15 cellular contexts compared by ENCODE assay signal in the genomic region with DNA sequence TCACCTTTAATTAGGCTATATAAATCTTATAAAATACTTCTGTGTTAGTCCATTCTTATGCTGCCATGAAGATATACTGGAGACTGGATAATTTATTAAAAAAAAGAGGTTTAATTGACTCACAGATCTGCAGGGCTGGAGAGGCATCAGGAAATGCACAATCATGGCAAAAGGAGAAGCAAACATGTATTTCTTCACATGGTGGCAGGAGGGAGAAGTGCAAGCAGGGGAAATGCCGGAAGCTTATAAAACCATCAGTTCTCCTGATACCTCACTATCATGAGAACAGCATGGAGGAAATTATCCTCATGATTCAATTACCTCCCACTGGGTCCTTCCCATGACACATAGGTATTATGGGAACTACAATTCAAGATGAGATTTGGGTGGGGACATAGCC.
DNase-seq lines count a peak whose midpoint lies in the region; TF ChIP-seq lines count a peak whose summit lies in the region.
"Had no signal": no experiment of that assay in that cellular context is flagged by ENCODE, and none has a peak within 500 bp of the region (broad histone marks: within the 10 kb centered on the region; RNA-seq: fewer than 3 reads in every experiment).

No MANE protein-coding gene starts in this region.

- peak; percentile 15 for DNase-seq in NCI-H82 (lab: John Stamatoyannopoulos, UW)
- DNase-seq in NCI-H82 treated with DMSO at 0.1 percent for 48 hours (lab: John Stamatoyannopoulos, UW; ENCODE audit: unreplicated experiment): no peak
- peak; percentile 24 to 87 for DNase-seq in HL-60 (ENCODE audit: low read depth in 1 of 2, low spot score in 1 of 2)
- peak; percentile 51 for DNase-seq in NCI-H69 (lab: John Stamatoyannopoulos, UW)
- no peak for DNase-seq in type B pancreatic cell (ENCODE audit: extremely low spot score, unreplicated experiment)
- DNase-seq in stimulated activated CD4-positive, alpha-beta T cell treated with anti-CD3 and anti-CD28 coated beads, Interleukin-4, amount 100 ng/mL, for 24 hours: no peak
- no peak for DNase-seq in dedifferentiated amniotic fluid mesenchymal stem cell (ENCODE audit: extremely low spot score)
- no peak for DNase-seq in DMS 273 treated with DMSO at 0.1 percent for 48 hours (lab: John Stamatoyannopoulos, UW)
- DNase-seq: Caco-2; CD8-positive, alpha-beta memory T cell; DMS79 treated with DMSO at 0.1 percent for 48 hours; EL; GOT3; H9 had no signal

- TF ChIP-seq CTCF in HL-60 (IDR thresholded peaks at IDR 0.05; ENCODE audit: insufficient read depth, low read length) (peak; percentile 8), type B pancreatic cell (conservative IDR thresholded peaks at IDR 0.05) (peak; percentile 34)

- H3K27ac Mint-ChIP-seq in type B pancreatic cell: no peak overlapping the region
- H3K27ac Mint-ChIP-seq: CD14-positive monocyte; CD8-positive, alpha-beta memory T cell; H9 had no signal

- peaks cover 13% of the 10 kb centered on the region for H3K4me1 Mint-ChIP-seq in type B pancreatic cell (ENCODE audit: unreplicated experiment)
- H3K4me1 Mint-ChIP-seq: CD14-positive monocyte; CD8-positive, alpha-beta memory T cell had no signal

- H3K4me3 Mint-ChIP-seq in type B pancreatic cell: no peak overlapping the region
- H3K4me3 Mint-ChIP-seq: CD14-positive monocyte; CD8-positive, alpha-beta memory T cell; H9 had no signal

- H3K27me3 Mint-ChIP-seq in type B pancreatic cell: no peaks in the 10 kb centered on the region
- H3K27me3 Mint-ChIP-seq: CD8-positive, alpha-beta memory T cell had no signal

- H3K27ac ChIP-seq in HL-60 (replicated peaks): peak overlapping the region; percentile 52

- no peak overlapping the region for H3K4me3 ChIP-seq in HL-60 (replicated peaks; ENCODE audit: insufficient read depth, low read length)

- H3K27me3 ChIP-seq in HL-60 (ENCODE audit: insufficient read depth, poor library complexity, severe bottlenecking): no peaks in the 10 kb centered on the region

- H3K9me3 Mint-ChIP-seq in type B pancreatic cell: no peaks in the 10 kb centered on the region
- H3K9me3 Mint-ChIP-seq: H9 had no signal

- peaks cover 2% of the 10 kb centered on the region for H3K36me3 Mint-ChIP-seq in type B pancreatic cell
- H3K36me3 Mint-ChIP-seq: CD14-positive monocyte; CD8-positive, alpha-beta memory T cell had no signal

Comparison
In these comparisons a context has a peak if more than half of its experiments do, and no peak if none do; other contexts are left out.
1. DNase-seq: peak in NCI-H82 (single experiment), HL-60 (2 of 2) and NCI-H69 (single experiment); none in NCI-H82 treated with DMSO at 0.1 percent for 48 hours (single experiment), type B pancreatic cell (single experiment), stimulated activated CD4-positive, alpha-beta T cell treated with anti-CD3 and anti-CD28 coated beads, Interleukin-4, amount 100 ng/mL, for 24 hours (single experiment), dedifferentiated amniotic fluid mesenchymal stem cell (single experiment) and DMS 273 treated with DMSO at 0.1 percent for 48 hours (single experiment).